In the genomic region with DNA sequence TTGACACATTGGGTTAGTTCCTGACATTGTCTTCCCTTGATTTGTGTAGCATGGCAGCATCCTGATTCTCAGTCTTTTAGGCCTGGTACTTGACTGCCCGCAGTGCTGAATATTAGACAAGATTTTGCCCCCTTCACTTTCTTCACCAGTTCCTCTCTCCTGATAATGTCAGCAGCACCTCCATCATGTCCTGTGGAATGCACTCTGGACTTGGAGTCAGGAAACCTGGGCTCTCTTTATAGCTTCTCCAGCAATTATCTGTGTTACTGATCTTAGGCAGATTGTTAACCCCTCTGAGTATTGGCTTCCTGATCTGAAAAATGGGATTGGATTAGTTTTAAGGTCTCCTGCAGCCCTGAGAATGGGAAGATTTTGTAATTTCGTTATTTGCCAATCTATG, we compare ENCODE assay signal across 27 cellular contexts.
"Had no signal": no experiment of that assay in that cellular context is flagged by ENCODE, and none has a peak within 500 bp of the region (broad histone marks: within the 10 kb centered on the region; RNA-seq: fewer than 3 reads in every experiment).

No MANE protein-coding gene starts in this region.

- H3K27ac ChIP-seq: prostate gland, SJSA1, spleen, thyroid gland, upper lobe of right lung had no signal

- ATAC-seq: esophagus mucosa; left ventricle myocardium superior; natural killer cell treated with Interleukin-12 subunit alpha and Interleukin-12 subunit beta and Interleukin-15 and Interleukin-18, amount 100 ng/mL, for 72 hours; upper lobe of right lung had no signal

- H3K27me3 ChIP-seq: SJSA1, spleen, thyroid gland, upper lobe of right lung had no signal

- H3K4me1 Mint-ChIP-seq: activated B cell treated with CpG ODN at 0.5 μM for 24 hours, brain had no signal

- H3K9me3 ChIP-seq: prostate gland, SJSA1, spleen, thyroid gland, upper lobe of right lung had no signal

- H3K27ac Mint-ChIP-seq: activated B cell treated with CpG ODN at 0.5 μM for 24 hours; activated CD4-positive, alpha-beta T cell treated with anti-CD3 and anti-CD28 coated beads, Interleukin-2, amount 10 ng/mL, durations not matched to agents 7 days and 5 days; natural killer cell treated with Interleukin-12 subunit alpha and Interleukin-12 subunit beta and Interleukin-15 and Interleukin-18, amount 100 ng/mL, for 72 hours had no signal

- DNase-seq: activated B cell treated with CpG ODN at 0.5 μM for 24 hours; activated CD4-positive, alpha-beta T cell treated with anti-CD3 and anti-CD28 coated beads, Interleukin-2, amount 10 ng/mL, durations not matched to agents 7 days and 5 days; activated CD8-positive, alpha-beta memory T cell treated with anti-CD3 and anti-CD28 coated beads for 24 hours; activated CD8-positive, alpha-beta memory T cell treated with anti-CD3 and anti-CD28 coated beads, Interleukin-2, amount 50 U/mL, for 4 hours; activated gamma-delta T cell; aorta; caudate nucleus; dermis blood vessel endothelial cell; effector CD8-positive, alpha-beta T cell; foreskin melanocyte; hippocampal formation; kidney glomerular epithelial cell; left ventricle myocardium superior; mammary epithelial cell; midbrain; spleen; stimulated activated CD4-positive, alpha-beta T cell treated with anti-CD3 and anti-CD28 coated beads, Interleukin-4, amount 100 ng/mL, for 1 hour; stimulated activated naive CD4-positive, alpha-beta T cell treated with Interleukin-2 at 50 U/mL for 16 hours; substantia nigra; T1000; thyroid gland; upper lobe of right lung had no signal

- H3K4me3 ChIP-seq: prostate gland, SJSA1, spleen, thyroid gland, upper lobe of right lung had no signal

- H3K4me1 ChIP-seq: prostate gland, SJSA1, thyroid gland had no signal

- H3K27me3 Mint-ChIP-seq: activated B cell treated with CpG ODN at 0.5 μM for 24 hours; activated CD4-positive, alpha-beta T cell treated with anti-CD3 and anti-CD28 coated beads, Interleukin-2, amount 10 ng/mL, durations not matched to agents 7 days and 5 days; brain; natural killer cell treated with Interleukin-12 subunit alpha and Interleukin-12 subunit beta and Interleukin-15 and Interleukin-18, amount 100 ng/mL, for 72 hours had no signal

- H3K9me3 Mint-ChIP-seq: activated B cell treated with CpG ODN at 0.5 μM for 24 hours; activated CD4-positive, alpha-beta T cell treated with anti-CD3 and anti-CD28 coated beads, Interleukin-2, amount 10 ng/mL, durations not matched to agents 7 days and 5 days; brain; natural killer cell treated with Interleukin-12 subunit alpha and Interleukin-12 subunit beta and Interleukin-15 and Interleukin-18, amount 100 ng/mL, for 72 hours had no signal

- H3K4me3 Mint-ChIP-seq: activated B cell treated with CpG ODN at 0.5 μM for 24 hours; activated CD4-positive, alpha-beta T cell treated with anti-CD3 and anti-CD28 coated beads, Interleukin-2, amount 10 ng/mL, durations not matched to agents 7 days and 5 days; brain; natural killer cell treated with Interleukin-12 subunit alpha and Interleukin-12 subunit beta and Interleukin-15 and Interleukin-18, amount 100 ng/mL, for 72 hours had no signal
